ENCODE assay signal across 1 cellular context in genomic region chr7:43902542-43903054, GRCh38.
TF ChIP-seq lines count a peak whose summit lies in the region.

No MANE protein-coding gene starts in this region.

TF ChIP-seq in GM12878, 131 proteins besides CTCF, POLR2A, EP300 and RAD21:
- TF ChIP-seq ATF2 (IDR thresholded peaks at IDR 0.05; ENCODE audit: low read length) (no peak), BACH1 (IDR thresholded peaks at IDR 0.05; ENCODE audit: borderline replicate concordance) (no peak), ATF7 (IDR thresholded peaks at IDR 0.05; ENCODE audit: low read depth) (peak; percentile 48; the same call in 1 of the 2 replicates)
